11 cellular contexts compared by ENCODE assay signal in genomic region chr1:228802386-228803221, GRCh38.
DNase-seq lines count a peak whose midpoint lies in the region; ATAC-seq lines count a peak whose summit lies in the region.
"Had no signal": no experiment of that assay in that cellular context is flagged by ENCODE, and none has a peak within 500 bp of the region (broad histone marks: within the 10 kb centered on the region; RNA-seq: fewer than 3 reads in every experiment).

No MANE protein-coding gene starts in this region.

- peaks cover 17% of the 10 kb centered on the region for H3K4me1 Mint-ChIP-seq in stimulated activated naive CD8-positive, alpha-beta T cell treated with anti-CD3 and anti-CD28 coated beads, Interleukin-15, Interleukin-2, amounts not matched to agents 100 ng/mL and 50 ng/mL, for 24 hours (ENCODE audit: low read depth)
- H3K4me1 Mint-ChIP-seq in activated T-cell treated with anti-CD3 and anti-CD28 coated beads, Interleukin-2, amount 50 U/mL, for 4 hours (ENCODE audit: low read depth) = peaks cover 16% of the 10 kb centered on the region

- peak overlapping the region; percentile 14 for H3K27ac Mint-ChIP-seq in stimulated activated naive CD8-positive, alpha-beta T cell treated with anti-CD3 and anti-CD28 coated beads, Interleukin-15, Interleukin-2, amounts not matched to agents 100 ng/mL and 50 ng/mL, for 24 hours
- H3K27ac Mint-ChIP-seq: activated T-cell treated with anti-CD3 and anti-CD28 coated beads, Interleukin-2, amount 50 U/mL, for 72 hours; CD4-positive, alpha-beta T cell had no signal

- no peaks in the 10 kb centered on the region for H3K36me3 Mint-ChIP-seq in stimulated activated naive CD8-positive, alpha-beta T cell treated with anti-CD3 and anti-CD28 coated beads, Interleukin-15, Interleukin-2, amounts not matched to agents 100 ng/mL and 50 ng/mL, for 24 hours (ENCODE audit: low read depth)
- H3K36me3 Mint-ChIP-seq in activated T-cell treated with anti-CD3 and anti-CD28 coated beads, Interleukin-2, amount 50 U/mL, for 4 hours (ENCODE audit: insufficient read depth) = peaks cover under 1% of the 10 kb centered on the region

- no peaks in the 10 kb centered on the region for H3K36me3 ChIP-seq in muscle layer of colon (ENCODE audit: insufficient read depth, low read length)

- H3K9ac ChIP-seq in muscle layer of colon (ENCODE audit: low read length) = no peak overlapping the region

- H3K4me1 ChIP-seq in muscle layer of colon (ENCODE audit: insufficient read depth, low read length) = peaks cover 56% of the 10 kb centered on the region

- no peak for ATAC-seq in stimulated activated naive CD8-positive, alpha-beta T cell treated with anti-CD3 and anti-CD28 coated beads, Interleukin-15, Interleukin-2, amounts not matched to agents 100 U/mL and 50 U/mL, for 24 hours
- no peak for ATAC-seq in activated T-cell treated with anti-CD3 and anti-CD28 coated beads, Interleukin-2, amount 50 U/mL, for 4 hours
- no peak for ATAC-seq in HG03342 (IDR thresholded peaks at IDR 0.05; ENCODE audit: unreplicated experiment)
- ATAC-seq: activated T-cell treated with anti-CD3 and anti-CD28 coated beads, Interleukin-2, amount 50 U/mL, for 72 hours had no signal

- H3K9me3 ChIP-seq in muscle layer of colon (ENCODE audit: low read length) = no peaks in the 10 kb centered on the region

- H3K27me3 Mint-ChIP-seq in stimulated activated naive CD8-positive, alpha-beta T cell treated with anti-CD3 and anti-CD28 coated beads, Interleukin-15, Interleukin-2, amounts not matched to agents 100 ng/mL and 50 ng/mL, for 24 hours = no peaks in the 10 kb centered on the region
- no peaks in the 10 kb centered on the region for H3K27me3 Mint-ChIP-seq in activated T-cell treated with anti-CD3 and anti-CD28 coated beads, Interleukin-2, amount 50 U/mL, for 4 hours (ENCODE audit: low read depth)
- H3K27me3 Mint-ChIP-seq: CD4-positive, alpha-beta T cell had no signal

- DNase-seq in stimulated activated naive CD8-positive, alpha-beta T cell treated with anti-CD3 and anti-CD28 coated beads, Interleukin-15, Interleukin-2, amounts not matched to agents 100 U/mL and 50 U/mL, for 24 hours = no peak
- peak; percentile 44 for DNase-seq in fibroblast of gingiva (ENCODE audit: low read depth)
- DNase-seq in activated T-cell treated with anti-CD3 and anti-CD28 coated beads, Interleukin-2, amount 50 U/mL, for 4 hours = no peak
- no peak for DNase-seq in NCI-H1694 (lab: John Stamatoyannopoulos, UW)
- DNase-seq in cerebellar nuclear complex (lab: John Stamatoyannopoulos, UW) = no peak
- DNase-seq: activated T-cell treated with anti-CD3 and anti-CD28 coated beads, Interleukin-2, amount 50 U/mL, for 72 hours; CD4-positive, alpha-beta T cell; NCI-H526 had no signal

- no peak overlapping the region for H3K4me3 Mint-ChIP-seq in stimulated activated naive CD8-positive, alpha-beta T cell treated with anti-CD3 and anti-CD28 coated beads, Interleukin-15, Interleukin-2, amounts not matched to agents 100 ng/mL and 50 ng/mL, for 24 hours
- no peak overlapping the region for H3K4me3 Mint-ChIP-seq in activated T-cell treated with anti-CD3 and anti-CD28 coated beads, Interleukin-2, amount 50 U/mL, for 4 hours
- H3K4me3 Mint-ChIP-seq: activated T-cell treated with anti-CD3 and anti-CD28 coated beads, Interleukin-2, amount 50 U/mL, for 72 hours had no signal

- no peak overlapping the region for H3K4me3 ChIP-seq in muscle layer of colon (ENCODE audit: low read depth in 1 of 2, low read length in 2 of 2)

- peaks cover 3% of the 10 kb centered on the region for H3K9me3 Mint-ChIP-seq in stimulated activated naive CD8-positive, alpha-beta T cell treated with anti-CD3 and anti-CD28 coated beads, Interleukin-15, Interleukin-2, amounts not matched to agents 100 ng/mL and 50 ng/mL, for 24 hours
- peaks cover 3% of the 10 kb centered on the region for H3K9me3 Mint-ChIP-seq in activated T-cell treated with anti-CD3 and anti-CD28 coated beads, Interleukin-2, amount 50 U/mL, for 4 hours
- H3K9me3 Mint-ChIP-seq: CD4-positive, alpha-beta T cell had no signal

- peak overlapping the region; percentile 70 for H3K27ac ChIP-seq in muscle layer of colon (ENCODE audit: low read depth, low read length)

- no peaks in the 10 kb centered on the region for H3K27me3 ChIP-seq in muscle layer of colon (ENCODE audit: control insufficient read depth in 1 of 2, insufficient read depth in 2 of 2, low read length in 2 of 2)
